Comparison of ENCODE assay signal across 9 cellular contexts in genomic region chr12:31590730-31591307, GRCh38. TPM values are rescaled to one million over a fixed set of nuclear protein-coding genes. Genes with fewer than 3 reads are reported as not detected.
DNase-seq lines count a peak whose midpoint lies in the region; ATAC-seq, FAIRE-seq and TF ChIP-seq lines count a peak whose summit lies in the region.
"Had no signal": no experiment of that assay in that cellular context is flagged by ENCODE, and none has a peak within 500 bp of the region (broad histone marks: within the 10 kb centered on the region; RNA-seq: fewer than 3 reads in every experiment).

DENND5B (minus strand) TSS chr12:31591136; CDS start chr12:31590832, 304 bp downstream.

- H4K20me1 ChIP-seq in IMR-90 (ENCODE audit: insufficient read depth, low read length) = peaks cover 4% of the 10 kb centered on the region; the same call in 1 of the 2 replicates
- no peaks in the 10 kb centered on the region for H4K20me1 ChIP-seq in keratinocyte (ENCODE audit: control insufficient read depth, extremely low read depth, insufficient read depth, low read length)
- H4K20me1 ChIP-seq in smooth muscle cell (ENCODE audit: low read depth) = peaks cover 27% of the 10 kb centered on the region

- in situ Hi-C loops in IMR-90 (cut with MboI; ENCODE audit: low sequenced_read_pairs) = loop anchor here (25.0 kb wide), 1 partner anchor 154 kb away; no protein-coding TSS in a partner anchor

- POLR2A ChIA-PET in IMR-90 (lab: Charles Lee; ENCODE audit: unreplicated experiment) = interaction anchor here (0.6 kb wide), 1 partner anchor 14 kb away, joined by 6 read pairs; no protein-coding TSS in a partner anchor

- H3F3A ChIP-seq in smooth muscle cell (ENCODE audit: low read depth) = peaks cover 7% of the 10 kb centered on the region

- dilution Hi-C loops in IMR-90 (cut with HindIII; ENCODE audit: low sequenced_read_pairs, unreplicated experiment) (no loop called here), keratinocyte (cut with MboI; ENCODE audit: extremely low pct_ligation_motif_present, low sequenced_read_pairs) (no loop called here)

- peak within 1 kb of the TSS; percentile 34; the same call in 1 of the 2 replicates for H4K91ac ChIP-seq in IMR-90 (ENCODE audit: insufficient read depth, low read depth, low read length)

- H3K79me2 ChIP-seq in keratinocyte (ENCODE audit: control insufficient read depth, insufficient read depth, low read length) (peaks cover 2% of the 10 kb centered on the region), smooth muscle cell (ENCODE audit: low read depth) (peaks cover 27% of the 10 kb centered on the region)

- H4K8ac ChIP-seq in IMR-90 (ENCODE audit: low read depth in 2 of 2, low read length in 2 of 2) = peak within 1 kb of the TSS; percentile 55 to 82; a peak in 3 of 4 replicates

- H3K4me1 ChIP-seq in IMR-90 (ENCODE audit: control insufficient read depth, insufficient read depth, low read length) (peaks cover 3% of the 10 kb centered on the region; the same call in 1 of the 2 replicates), keratinocyte (ENCODE audit: control insufficient read depth, extremely low read depth, insufficient read depth, low read length) (no peaks in the 10 kb centered on the region), smooth muscle cell (ENCODE audit: low read depth) (peaks cover 8% of the 10 kb centered on the region)

- peak; percentile 58 for ATAC-seq in GM21723 (IDR thresholded peaks at IDR 0.05; ENCODE audit: unreplicated experiment)
- ATAC-seq in IMR-90 (ENCODE audit: low read depth) = peak; percentile 76

- peak within 1 kb of the TSS; percentile 73; the same call in 1 of the 2 replicates for H2BK120ac ChIP-seq in IMR-90 (ENCODE audit: low read depth, low read length)

- H3K27me3 ChIP-seq in IMR-90 (ENCODE audit: control insufficient read depth, insufficient read depth, low read length) (no peaks in the 10 kb centered on the region), keratinocyte (ENCODE audit: control insufficient read depth, extremely low read depth, insufficient read depth, low read length) (no peaks in the 10 kb centered on the region), smooth muscle cell (ENCODE audit: low read depth) (no peaks in the 10 kb centered on the region)

- no peak for FAIRE-seq in keratinocyte (lab: Jason Lieb, UNC)
- FAIRE-seq: A204.1 had no signal

- no peak within 1 kb of the TSS; the same call in 1 of the 2 replicates for H2AK5ac ChIP-seq in IMR-90 (ENCODE audit: low read depth, low read length)

- no peak for TF ChIP-seq RAD21 in IMR-90 (IDR thresholded peaks at IDR 0.05; ENCODE audit: low read length)

- H2BK5ac ChIP-seq in IMR-90 (ENCODE audit: low read depth, low read length, poor library complexity, severe bottlenecking) = peak within 1 kb of the TSS; percentile 72

- peak within 1 kb of the TSS; percentile 33; the same call in 1 of the 2 replicates for H2BK20ac ChIP-seq in IMR-90 (ENCODE audit: low read depth, low read length)

- no peaks in the 10 kb centered on the region for H3K9me3 Mint-ChIP-seq in chondrocyte (ENCODE audit: low read depth)

- H3K79me1 ChIP-seq in IMR-90 (ENCODE audit: low read depth in 1 of 2, low read length in 2 of 2) = peaks cover 7 to 35% of the 10 kb centered on the region in 2 experiments; a peak in 3 of 4 replicates

- TF ChIP-seq POLR2A in IMR-90 (IDR thresholded peaks at IDR 0.05; ENCODE audit: low read depth, low read length) = no peak

- intact Hi-C loops in IMR-90 (cut with micrococcal nuclease) = loop anchor here (1.0 to 5.0 kb wide), 3 partner anchors 46 to 188 kb away; no protein-coding TSS in a partner anchor

- peak within 1 kb of the TSS; percentile 74 for H2AK9ac ChIP-seq in IMR-90 (replicated peaks; ENCODE audit: low read depth, low read length, poor library complexity)

- 0 out of 2 replicates have a peak, but pooled peaks cover 3% of the 10 kb centered on the region for H3K9me1 ChIP-seq in IMR-90 (ENCODE audit: insufficient read depth, low read length)
- H3K9me1 ChIP-seq in keratinocyte (ENCODE audit: control insufficient read depth, extremely low read depth, insufficient read depth, low read length) = no peaks in the 10 kb centered on the region

- H3K4me3 Mint-ChIP-seq in chondrocyte (ENCODE audit: unreplicated experiment) = peak within 1 kb of the TSS; percentile 89

- CTCF ChIA-PET in IMR-90 (lab: Yijun Ruan, JAX) = interaction anchor here (1.1 to 1.5 kb wide), 2 partner anchors 72 to 188 kb away, joined by 3 read pairs; no protein-coding TSS in a partner anchor

- 0% methylated on average over 7 of the region's 99 CpGs; no CpG with 5 or more reads in 1 of the 2 experiments for WGBS in IMR-90 (ENCODE audit: extremely low coverage in 2 of 2, insufficient read length in 1 of 2), 2 experiments
- under 1% methylated on average over 22 of the region's 99 CpGs for WGBS in smooth muscle cell (ENCODE audit: low lambda C conversion rate)

- H3K27ac ChIP-seq in IMR-90 (ENCODE audit: insufficient read depth, low read length) = peak within 1 kb of the TSS; percentile 79
- peak within 1 kb of the TSS; percentile 55 for H3K27ac ChIP-seq in keratinocyte (ENCODE audit: control insufficient read depth, insufficient read depth, low read length)
- peak within 1 kb of the TSS; percentile 91 for H3K27ac ChIP-seq in smooth muscle cell (ENCODE audit: low read depth)

- no TSS peak for BruUV-seq in IMR-90 (replicated peaks; lab: Mats Ljungman, UMichigan)

- H3K4me1 Mint-ChIP-seq in chondrocyte (ENCODE audit: low read depth) = peaks cover 31% of the 10 kb centered on the region

- peak; percentile 89 for DNase-seq in DMS 273 (lab: John Stamatoyannopoulos, UW; ENCODE audit: unreplicated experiment)
- no peak for DNase-seq in DMS 273 treated with DMSO at 0.1 percent for 48 hours (lab: John Stamatoyannopoulos, UW)
- peak; percentile 61 for DNase-seq in IMR-90
- peak; percentile 78 for DNase-seq in SK-N-DZ (ENCODE audit: low spot score)
- DNase-seq in chondrocyte (ENCODE audit: low spot score) = no peak
- no peak for DNase-seq in keratinocyte (ENCODE audit: low read depth, low spot score)
- peak; percentile 59 for DNase-seq in smooth muscle cell (lab: John Stamatoyannopoulos, UW; ENCODE audit: unreplicated experiment)

- no peaks in the 10 kb centered on the region for H3K9me3 ChIP-seq in IMR-90 (ENCODE audit: control insufficient read depth, insufficient read depth, low read length)
- H3K9me3 ChIP-seq in keratinocyte (ENCODE audit: control insufficient read depth, low read depth, low read length) = no peaks in the 10 kb centered on the region
- H3K9me3 ChIP-seq in smooth muscle cell (replicated peaks; ENCODE audit: low read depth) = no peaks in the 10 kb centered on the region

- peak within 1 kb of the TSS; percentile 32; the same call in 1 of the 3 replicates for H2BK15ac ChIP-seq in IMR-90 (ENCODE audit: low read depth, low read length)

- H3K4me2 ChIP-seq in IMR-90 (ENCODE audit: low read depth, low read length) = peak within 1 kb of the TSS; percentile 89
- H3K4me2 ChIP-seq in keratinocyte (ENCODE audit: control insufficient read depth, extremely low read depth, insufficient read depth, low read depth, low read length) = peak within 1 kb of the TSS; percentile 80
- H3K4me2 ChIP-seq in smooth muscle cell = peak within 1 kb of the TSS; percentile 95

- H3K4me3 ChIP-seq in IMR-90 (ENCODE audit: insufficient read depth, low read depth, low read length) = peak within 1 kb of the TSS; percentile 73
- peak within 1 kb of the TSS; percentile 77 to 82 (median 80) for H3K4me3 ChIP-seq in keratinocyte (ENCODE audit: control insufficient read depth in 2 of 3, extremely low read depth in 1 of 3, insufficient read depth in 2 of 3, low read depth in 1 of 3, low read length in 3 of 3)
- H3K4me3 ChIP-seq in smooth muscle cell = peak within 1 kb of the TSS; percentile 85

- peak within 1 kb of the TSS; percentile 85 for H3K14ac ChIP-seq in IMR-90 (replicated peaks; ENCODE audit: low read depth, low read length)

- no peaks in the 10 kb centered on the region for H3K36me3 Mint-ChIP-seq in chondrocyte (ENCODE audit: low read depth)

- H3K9ac ChIP-seq in IMR-90 (ENCODE audit: low read depth, low read length) = peak within 1 kb of the TSS; percentile 75
- peak within 1 kb of the TSS; percentile 82 for H3K9ac ChIP-seq in keratinocyte (ENCODE audit: control insufficient read depth, extremely low read depth, insufficient read depth, low read length)
- H3K9ac ChIP-seq in smooth muscle cell (ENCODE audit: low read depth) = peak within 1 kb of the TSS; percentile 90

- H4K5ac ChIP-seq in IMR-90 (ENCODE audit: low read depth, low read length) = 0 out of 2 replicates have a peak within 1 kb of the TSS, but pooled peaks have one; percentile 57

- H3K36me3 ChIP-seq in IMR-90 (ENCODE audit: control insufficient read depth, insufficient read depth, low read length) (no peaks in the 10 kb centered on the region), keratinocyte (ENCODE audit: control insufficient read depth in 2 of 2, extremely low read depth in 1 of 2, insufficient read depth in 2 of 2, low read length in 2 of 2) (no peaks in the 10 kb centered on the region), smooth muscle cell (ENCODE audit: low read depth) (no peaks in the 10 kb centered on the region)

- H3K56ac ChIP-seq in IMR-90 (ENCODE audit: extremely low read depth, insufficient read depth, low read length) = peak within 1 kb of the TSS; percentile 63; the same call in 1 of the 2 replicates

- peak within 1 kb of the TSS; percentile 78 for H3K27ac Mint-ChIP-seq in chondrocyte (ENCODE audit: unreplicated experiment)

- no peaks in the 10 kb centered on the region for H3K27me3 Mint-ChIP-seq in chondrocyte (ENCODE audit: low read depth)

- H3K23ac ChIP-seq in IMR-90 (ENCODE audit: low read depth, low read length) = peak within 1 kb of the TSS; percentile 83

- TF ChIP-seq CTCF in IMR-90 (conservative IDR thresholded peaks at IDR 0.05; ENCODE audit: low read depth, low read length) = no peak
- TF ChIP-seq CTCF in chondrocyte (IDR thresholded peaks at IDR 0.05) = peak; percentile 20
- TF ChIP-seq CTCF in keratinocyte (optimal IDR thresholded peaks at IDR 0.05 in 1 of 3, IDR thresholded peaks at IDR 0.05 in 1 of 3, conservative IDR thresholded peaks at IDR 0.05 in 1 of 3; ENCODE audit: extremely low read depth in 1 of 3, insufficient read depth in 2 of 3, low read length in 3 of 3) = no peak
- no peak for TF ChIP-seq CTCF in smooth muscle cell (IDR thresholded peaks at IDR 0.05; ENCODE audit: borderline replicate concordance, insufficient read depth, poor library complexity, severe bottlenecking)

- H3K4ac ChIP-seq in IMR-90 (ENCODE audit: low read depth, low read length) = peak within 1 kb of the TSS; percentile 68

- H3K18ac ChIP-seq in IMR-90 (ENCODE audit: low read depth, low read length) = peak within 1 kb of the TSS; percentile 63; the same call in 1 of the 2 replicates

- H2AFZ ChIP-seq in IMR-90 (replicated peaks; ENCODE audit: low read length, poor library complexity) = peak within 1 kb of the TSS; percentile 98
- H2AFZ ChIP-seq in keratinocyte (ENCODE audit: control insufficient read depth, low read length) = peak within 1 kb of the TSS; percentile 65
- peak within 1 kb of the TSS; percentile 94 for H2AFZ ChIP-seq in smooth muscle cell (ENCODE audit: low read depth)

RNA-seq across cellular contexts. Expression of gene DENND5B, which starts in this region (rescaled TPM):
- total RNA-seq in IMR-90 (2012; rRNA removed) (11.9 and 13.4 TPM in 2 replicates), chondrocyte (12.5 to 22.2 TPM (median 14.1 TPM) in 3 replicates), smooth muscle cell (12.7 and 21.5 TPM in 2 replicates)
- polyA plus RNA-seq in IMR-90 (2012; rRNA removed) (5.5 and 5.6 TPM in 2 replicates), keratinocyte (2.6 to 4.7 TPM (median 3.2 TPM) in 3 replicates), smooth muscle cell (11.5 and 12.3 TPM in 2 replicates)
- 2.3 and 2.7 TPM in 2 replicates for polyA plus RNA-seq in IMR-90 (2012; cell fraction: cytosol; rRNA removed)
- 0.94 and 5.0 TPM in 2 replicates for polyA plus RNA-seq in IMR-90 (2012; cell fraction: nucleus; rRNA removed; ENCODE audit: low replicate concordance)
- polyA plus RNA-seq in SK-N-DZ (2014; cell fraction: cytosol; rRNA removed) = 20.9 and 33.2 TPM in 2 replicates
- 6.9 and 14.3 TPM in 2 replicates for polyA plus RNA-seq in SK-N-DZ (2014; cell fraction: nucleus; rRNA removed)
- polyA plus RNA-seq in keratinocyte (2011; ENCODE audit: low read depth) = 2.3 TPM
- polyA plus RNA-seq in keratinocyte (2011; cell fraction: cytosol; rRNA removed) = 2.3 and 4.5 TPM in 2 replicates
- 3.6 and 4.4 TPM in 2 replicates for polyA plus RNA-seq in keratinocyte (2011; cell fraction: nucleus; rRNA removed)
- 1.4 and 2.6 TPM in 2 replicates for polyA plus RNA-seq in keratinocyte (2012; ENCODE audit: low replicate concordance)
- 5.6 to 6.6 TPM (median 6.0 TPM) in 3 replicates for polyA minus RNA-seq in keratinocyte
- polyA minus RNA-seq in keratinocyte (2011; cell fraction: cytosol; rRNA and poly(A)+ RNA removed) = 2.9 TPM
- polyA minus RNA-seq in keratinocyte (2011; cell fraction: nucleus; rRNA and poly(A)+ RNA removed) = 3.9 and 7.0 TPM in 2 replicates

Comparison
In these comparisons a context has a peak if more than half of its experiments do, and no peak if none do; other contexts are left out.
1. DNase-seq: peak in DMS 273 (single experiment), IMR-90 (single experiment), SK-N-DZ (single experiment) and smooth muscle cell (single experiment); none in DMS 273 treated with DMSO at 0.1 percent for 48 hours (single experiment), chondrocyte (single experiment) and keratinocyte (single experiment).
2. Peak in every context shown above with its lines, with median percentiles within 50 percentile points of each other: H2AFZ ChIP-seq, H3K27ac ChIP-seq, H3K4me2 ChIP-seq, H3K4me3 ChIP-seq and H3K9ac ChIP-seq.